In the genomic region with DNA sequence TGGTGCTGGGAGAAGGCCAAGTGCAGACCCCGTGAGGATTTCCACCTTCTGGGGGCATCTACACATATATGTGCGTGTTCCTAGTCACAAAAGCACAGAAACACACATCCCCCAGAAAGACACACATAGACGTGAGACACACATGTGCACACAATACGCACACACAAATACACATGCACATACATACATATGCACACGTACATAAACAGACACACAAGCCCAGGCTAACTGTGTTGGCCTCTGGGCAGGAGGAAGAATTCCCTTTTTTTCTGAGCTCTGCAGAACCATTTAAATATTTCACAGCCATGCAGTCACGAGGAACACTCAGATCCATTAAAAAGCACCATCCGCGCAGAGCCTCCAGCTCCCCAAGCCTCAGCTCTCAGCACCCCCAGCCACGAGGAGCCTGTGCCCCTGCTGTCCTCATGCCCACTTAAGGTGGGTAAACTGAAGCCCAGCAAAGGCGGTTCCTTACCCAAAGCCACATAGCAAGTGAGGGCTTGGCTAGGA, we compare ENCODE assay signal across 12 cellular contexts. TPM values are rescaled to one million over a fixed set of nuclear protein-coding genes. Genes with fewer than 3 reads are reported as not detected.
A peak's percentile ranks its signal among the peaks of the same experiment; 100 is the strongest.
DNase-seq lines count a peak whose midpoint lies in the region; ATAC-seq and TF ChIP-seq lines count a peak whose summit lies in the region.
"Had no signal": no experiment of that assay in that cellular context is flagged by ENCODE, and none has a peak within 500 bp of the region (broad histone marks: within the 10 kb centered on the region; RNA-seq: fewer than 3 reads in every experiment).

No MANE protein-coding gene starts in this region.

- H3K4me3 Mint-ChIP-seq in stimulated activated naive CD8-positive, alpha-beta T cell treated with anti-CD3 and anti-CD28 coated beads, Interleukin-15, amount 100 ng/mL, for 72 hours = peak overlapping the region; percentile 66 to 82
- peak overlapping the region; percentile 64 for H3K4me3 Mint-ChIP-seq in neural crest cell

- H3K36me3 Mint-ChIP-seq in neural crest cell (ENCODE audit: low read depth) = no peaks in the 10 kb centered on the region

- peaks cover 78% of the 10 kb centered on the region for H3K4me1 Mint-ChIP-seq in stimulated activated naive CD8-positive, alpha-beta T cell treated with anti-CD3 and anti-CD28 coated beads, Interleukin-15, amount 100 ng/mL, for 72 hours
- peaks cover 33% of the 10 kb centered on the region for H3K4me1 Mint-ChIP-seq in neural crest cell

- no peaks in the 10 kb centered on the region for H3K27me3 Mint-ChIP-seq in stimulated activated naive CD8-positive, alpha-beta T cell treated with anti-CD3 and anti-CD28 coated beads, Interleukin-15, amount 100 ng/mL, for 72 hours
- H3K27me3 Mint-ChIP-seq in neural crest cell (ENCODE audit: low read depth) = no peaks in the 10 kb centered on the region

- H3K27ac ChIP-seq in caudate nucleus (ENCODE audit: low read depth, low read length) = peak overlapping the region; percentile 67
- H3K27ac ChIP-seq: PC-9 had no signal

- no peaks in the 10 kb centered on the region for H3K9me3 Mint-ChIP-seq in stimulated activated naive CD8-positive, alpha-beta T cell treated with anti-CD3 and anti-CD28 coated beads, Interleukin-15, amount 100 ng/mL, for 72 hours
- H3K9me3 Mint-ChIP-seq in neural crest cell = no peaks in the 10 kb centered on the region

- DNase-seq in stimulated activated naive CD8-positive, alpha-beta T cell treated with anti-CD3 and anti-CD28 coated beads, Interleukin-15, amount 100 ng/mL, for 72 hours = no peak
- DNase-seq in stimulated activated naive CD8-positive, alpha-beta T cell treated with anti-CD3 and anti-CD28 coated beads, Interleukin-15, Interleukin-2, amounts not matched to agents 100 U/mL and 50 U/mL, for 24 hours = no peak
- DNase-seq in caudate nucleus (lab: John Stamatoyannopoulos, UW) (no peak), neural crest cell (ENCODE audit: low read depth, low spot score) (no peak), NCI-H446 treated with DMSO at 0.1 percent for 48 hours (lab: John Stamatoyannopoulos, UW) (no peak), DMS153 treated with DMSO at 0.1 percent for 48 hours (lab: John Stamatoyannopoulos, UW; ENCODE audit: unreplicated experiment) (no peak)
- DNase-seq in stimulated activated CD4-positive, alpha-beta T cell treated with anti-CD3 and anti-CD28 coated beads, Interleukin-4, amount 100 ng/mL, for 4 hours = no peak
- DNase-seq: NCI-H1048, occipital lobe, PC-9, T-helper 9 cell had no signal

- peak overlapping the region; percentile 34 to 86 for H3K27ac Mint-ChIP-seq in stimulated activated naive CD8-positive, alpha-beta T cell treated with anti-CD3 and anti-CD28 coated beads, Interleukin-15, amount 100 ng/mL, for 72 hours
- H3K27ac Mint-ChIP-seq in neural crest cell (ENCODE audit: unreplicated experiment) = peak overlapping the region; percentile 2

- no peak for ATAC-seq in stimulated activated naive CD8-positive, alpha-beta T cell treated with anti-CD3 and anti-CD28 coated beads, Interleukin-15, amount 100 ng/mL, for 72 hours
- no peak for ATAC-seq in stimulated activated naive CD8-positive, alpha-beta T cell treated with anti-CD3 and anti-CD28 coated beads, Interleukin-15, Interleukin-2, amounts not matched to agents 100 U/mL and 50 U/mL, for 24 hours
- ATAC-seq in SK-N-SH treated with all-trans-retinoic acid at 6 μM for 48 hours = no peak

- TF ChIP-seq CTCF in neural crest cell (conservative IDR thresholded peaks at IDR 0.05) = no peak

TF ChIP-seq in SK-N-SH treated with all-trans-retinoic acid at 6 μM for 48 hours, 23 proteins besides CTCF, POLR2A, EP300 and RAD21:
- no peak for TF ChIP-seq GLIS3 (CRISPR knock-in tag; IDR thresholded peaks at IDR 0.05)
- TF ChIP-seq PPARA (CRISPR knock-in tag; IDR thresholded peaks at IDR 0.05; ENCODE audit: borderline replicate concordance) = no peak
- no peak for TF ChIP-seq SNAI2 (CRISPR knock-in tag; IDR thresholded peaks at IDR 0.05)
- no peak for TF ChIP-seq BACH2 (CRISPR knock-in tag; IDR thresholded peaks at IDR 0.05; ENCODE audit: borderline replicate concordance)
- TF ChIP-seq ZFP30 (CRISPR knock-in tag; IDR thresholded peaks at IDR 0.05) = no peak
- TF ChIP-seq, protein P1, sequence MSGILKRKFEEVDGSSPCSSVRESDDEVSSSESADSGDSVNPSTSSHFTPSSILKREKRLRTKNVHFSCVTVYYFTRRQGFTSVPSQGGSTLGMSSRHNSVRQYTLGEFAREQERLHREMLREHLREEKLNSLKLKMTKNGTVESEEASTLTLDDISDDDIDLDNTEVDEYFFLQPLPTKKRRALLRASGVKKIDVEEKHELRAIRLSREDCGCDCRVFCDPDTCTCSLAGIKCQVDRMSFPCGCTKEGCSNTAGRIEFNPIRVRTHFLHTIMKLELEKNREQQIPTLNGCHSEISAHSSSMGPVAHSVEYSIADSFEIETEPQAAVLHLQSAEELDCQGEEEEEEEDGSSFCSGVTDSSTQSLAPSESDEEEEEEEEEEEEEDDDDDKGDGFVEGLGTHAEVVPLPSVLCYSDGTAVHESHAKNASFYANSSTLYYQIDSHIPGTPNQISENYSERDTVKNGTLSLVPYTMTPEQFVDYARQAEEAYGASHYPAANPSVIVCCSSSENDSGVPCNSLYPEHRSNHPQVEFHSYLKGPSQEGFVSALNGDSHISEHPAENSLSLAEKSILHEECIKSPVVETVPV (CRISPR knock-in tag; IDR thresholded peaks at IDR 0.05) = no peak

RNA-seq across cellular contexts. Expression of a gene that starts 5.3 kb away (rescaled TPM):
- total RNA-seq in neural crest cell = 17.8 and 19.9 TPM in 2 replicates

RNA-seq across cellular contexts. Expression of a gene that starts 32.8 kb away (rescaled TPM):
- 22.1 and 25.6 TPM in 2 replicates for total RNA-seq in neural crest cell

RNA-seq across cellular contexts. Expression of a gene that starts 55.2 kb away (rescaled TPM):
- 27.8 and 34.3 TPM in 2 replicates for total RNA-seq in neural crest cell
